In the genomic region with DNA sequence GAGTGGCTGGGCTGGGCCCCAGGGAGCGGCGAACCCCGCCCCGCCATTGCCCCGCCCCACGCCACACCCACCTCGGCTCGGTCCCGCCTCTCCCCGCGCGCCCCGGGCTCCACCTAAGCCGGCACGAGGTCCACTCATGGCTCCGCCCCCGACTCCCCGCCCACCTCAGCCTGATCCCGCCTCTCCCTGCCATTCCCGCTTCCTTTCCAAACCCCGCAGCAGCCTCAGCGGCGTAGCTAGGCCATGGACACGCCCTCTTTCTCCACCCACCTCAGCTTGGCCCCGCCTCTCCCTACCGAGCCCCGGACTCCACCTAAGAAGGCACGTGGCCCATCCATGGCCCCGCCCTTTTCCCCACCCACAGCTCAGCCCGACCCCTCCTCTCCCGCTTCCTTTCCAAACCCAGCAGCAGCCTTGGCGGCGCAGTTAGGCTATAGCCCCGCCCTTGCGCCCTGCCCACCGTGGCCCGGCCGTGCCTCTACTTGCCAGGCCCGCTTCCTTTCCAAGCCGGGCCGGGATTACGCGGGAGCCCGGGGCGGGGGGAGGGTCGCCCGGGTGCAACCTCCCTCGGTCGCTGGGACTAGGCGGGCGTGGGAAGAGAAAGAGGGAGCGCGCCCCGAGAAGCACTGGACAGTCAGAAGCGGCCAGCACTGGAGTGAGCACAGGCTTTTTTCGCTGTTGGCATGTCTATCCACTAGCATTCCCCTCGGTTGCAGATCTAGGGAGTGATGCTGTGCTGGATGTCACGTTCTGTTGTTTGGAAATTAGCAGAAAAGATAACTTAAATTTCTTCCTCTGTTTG, we compare ENCODE assay signal across 8 cellular contexts. TPM values are rescaled to one million over a fixed set of nuclear protein-coding genes. Genes with fewer than 3 reads are reported as not detected.
DNase-seq lines count a peak whose midpoint lies in the region; ATAC-seq and TF ChIP-seq lines count a peak whose summit lies in the region.

Gene RELL1, minus strand, starts transcription at position 4 of the 802 bp plus-strand sequence. CDS start 89 bp downstream, outside the sequence.

- H3K4me1 ChIP-seq in spleen = peaks cover 27 to 54% (median 48%) of the 10 kb centered on the region in 6 donors

- WGBS in spleen, 5 donors = 0 to 2% (median 1%) methylated on average over 47 to 58 of the region's 58 CpGs

- peak within 1 kb of the TSS; percentile 68 to 94 (median 85) for H3K4me3 ChIP-seq in spleen

- peak in 2 of 11 experiments; percentile 10 to 23 for TF ChIP-seq CTCF in spleen (IDR thresholded peaks at IDR 0.05 in 8 of 11, conservative IDR thresholded peaks at IDR 0.05 in 3 of 11)

- no peak for TF ChIP-seq POLR2A in spleen (IDR thresholded peaks at IDR 0.05)

- peak within 1 kb of the TSS; percentile 91 to 99 (median 95) for H3K27ac ChIP-seq in spleen

- no peaks in the 10 kb centered on the region for H3K36me3 ChIP-seq in spleen

- no peaks in the 10 kb centered on the region for H3K27me3 ChIP-seq in spleen (replicated peaks in 1 of 7)

- DNase-seq in AG08396 (ENCODE audit: low spot score) (peak; percentile 97), NCI-H446 treated with DMSO at 0.1 percent for 48 hours (lab: John Stamatoyannopoulos, UW) (peak; percentile 97), cerebellar cortex (ENCODE audit: low spot score) (peak; percentile 100), inferior parietal cortex (ENCODE audit: extremely low spot score) (peak; percentile 97), spleen (peak; percentile 99)
- DNase-seq in activated CD4-positive, CD25-positive, alpha-beta regulatory T cell treated with anti-CD3 and anti-CD28 coated beads, Interleukin-2, amount 50 U/mL, for 72 hours = peak; percentile 99

- intact Hi-C loops in spleen (cut with DNase I; ENCODE audit: low total_unique reads) = loop anchor here (10.0 kb wide), 1 partner anchor 82 kb away; no protein-coding TSS in a partner anchor

- no peaks in the 10 kb centered on the region for H3K9me3 ChIP-seq in spleen

- ATAC-seq in GM19035 (IDR thresholded peaks at IDR 0.05; ENCODE audit: unreplicated experiment) = peak; percentile 82
- ATAC-seq in HG03378 (IDR thresholded peaks at IDR 0.05; ENCODE audit: unreplicated experiment) = peak; percentile 79

RNA-seq across cellular contexts. Expression of gene RELL1, which starts in this region (rescaled TPM):
- 10 to 100 TPM; 30.0 to 70.4 (median 46.9) TPM for total RNA-seq in spleen
- 1 to 10 TPM in 1 of 3 donors, under 1 TPM in 2; 0.59 to 1.8 (median 0.64) TPM for polyA plus RNA-seq in spleen

Comparison
In these comparisons a context has a peak if more than half of its experiments do, and no peak if none do; other contexts are left out.
1. Peak in every context shown above with its lines: DNase-seq, ATAC-seq, H3K4me3 ChIP-seq and H3K27ac ChIP-seq.